Comparison of ENCODE assay signal across 9 cellular contexts in genomic region chr20:35277127-35277526, GRCh38. TPM values are rescaled to one million over a fixed set of nuclear protein-coding genes. Genes with fewer than 3 reads are reported as not detected.
DNase-seq lines count a peak whose midpoint lies in the region; ATAC-seq and TF ChIP-seq lines count a peak whose summit lies in the region.
"Had no signal": no experiment of that assay in that cellular context is flagged by ENCODE, and none has a peak within 500 bp of the region (broad histone marks: within the 10 kb centered on the region; RNA-seq: fewer than 3 reads in every experiment).

No MANE protein-coding gene starts in this region.

- H3K4me3 ChIP-seq in fibroblast of villous mesenchyme (ENCODE audit: low read depth, low read length): peak overlapping the region; percentile 74
- peak overlapping the region; percentile 82 to 89 (median 89) for H3K4me3 ChIP-seq in skeletal muscle tissue (ENCODE audit: low read length in 3 of 3)

- H3K27ac ChIP-seq in skeletal muscle tissue (ENCODE audit: low read depth, low read length): peak overlapping the region; percentile 83

- ATAC-seq in GM21528 (IDR thresholded peaks at IDR 0.05; ENCODE audit: low FRiP score, unreplicated experiment) (peak; percentile 11), SK-N-SH treated with all-trans-retinoic acid at 6 μM for 48 hours (peak; percentile 22)

- no peak for DNase-seq in fibroblast of villous mesenchyme (ENCODE audit: low read depth)
- no peak for DNase-seq in activated effector memory CD4-positive, alpha-beta T cell treated with anti-CD3 and anti-CD28 coated beads, Interleukin-2, amount 50 U/mL, for 16 hours
- no peak for DNase-seq in kidney glomerular epithelial cell (lab: John Stamatoyannopoulos, UW)
- DNase-seq in SW 1271 (lab: John Stamatoyannopoulos, UW): no peak
- DNase-seq in NCI-H2107 treated with DMSO at 0.1 percent for 48 hours (lab: John Stamatoyannopoulos, UW; ENCODE audit: unreplicated experiment): no peak

- H3K9me3 ChIP-seq in skeletal muscle tissue (ENCODE audit: control insufficient read depth in 3 of 3, low read length in 3 of 3): no peaks in the 10 kb centered on the region

- no peaks in the 10 kb centered on the region for H3K27me3 ChIP-seq in skeletal muscle tissue (ENCODE audit: control insufficient read depth in 3 of 3, insufficient read depth in 3 of 3, low read length in 3 of 3)

- peaks cover 15 to 26% (median 23%) of the 10 kb centered on the region in 3 donors for H3K4me1 ChIP-seq in skeletal muscle tissue (ENCODE audit: control insufficient read depth in 3 of 3, insufficient read depth in 3 of 3, low read length in 3 of 3)

- H3K36me3 ChIP-seq in skeletal muscle tissue (ENCODE audit: control insufficient read depth in 3 of 3, insufficient read depth in 3 of 3, low read length in 3 of 3): peaks cover 29 to 34% (median 30%) of the 10 kb centered on the region in 3 donors

- TF ChIP-seq CTCF in fibroblast of villous mesenchyme (IDR thresholded peaks at IDR 0.05; ENCODE audit: insufficient read depth, low read depth, low read length): no peak

- H3K9ac ChIP-seq in skeletal muscle tissue (ENCODE audit: low read depth in 1 of 3, low read length in 3 of 3): peak overlapping the region; percentile 87 to 92 (median 90)

TF ChIP-seq in SK-N-SH treated with all-trans-retinoic acid at 6 μM for 48 hours, 23 proteins besides CTCF, POLR2A, EP300 and RAD21:
- TF ChIP-seq ZFP3 (CRISPR knock-in tag; IDR thresholded peaks at IDR 0.05): no peak
- TF ChIP-seq ZNF565 (CRISPR knock-in tag; conservative IDR thresholded peaks at IDR 0.05; ENCODE audit: low read depth): no peak
- TF ChIP-seq OSR1 (CRISPR knock-in tag; IDR thresholded peaks at IDR 0.05): no peak

RNA-seq across cellular contexts. Expression of gene MMP24OS, which starts 0.8 kb away (rescaled TPM):
- total RNA-seq in fibroblast of villous mesenchyme (14.7 and 16.8 TPM in 2 replicates), skeletal muscle tissue (4.2 TPM)

RNA-seq across cellular contexts. Expression of gene EIF6, which starts 7.4 kb away (rescaled TPM):
- total RNA-seq in fibroblast of villous mesenchyme: 107 and 123 TPM in 2 replicates
- total RNA-seq in skeletal muscle tissue: 74.1 TPM

RNA-seq across cellular contexts. Expression of gene FAM83C, which starts 15.1 kb away (rescaled TPM):
- total RNA-seq in fibroblast of villous mesenchyme (not detected in 2 replicates), skeletal muscle tissue (not detected)
- total RNA-seq: LHCN-M2 had no signal

RNA-seq across cellular contexts. Expression of gene MMP24, which starts 50.6 kb away (rescaled TPM):
- total RNA-seq in fibroblast of villous mesenchyme: 0.32 and 0.43 TPM in 2 replicates
- total RNA-seq in skeletal muscle tissue: under 0.01 TPM
